1 cellular context compared by ENCODE assay signal in the genomic region with DNA sequence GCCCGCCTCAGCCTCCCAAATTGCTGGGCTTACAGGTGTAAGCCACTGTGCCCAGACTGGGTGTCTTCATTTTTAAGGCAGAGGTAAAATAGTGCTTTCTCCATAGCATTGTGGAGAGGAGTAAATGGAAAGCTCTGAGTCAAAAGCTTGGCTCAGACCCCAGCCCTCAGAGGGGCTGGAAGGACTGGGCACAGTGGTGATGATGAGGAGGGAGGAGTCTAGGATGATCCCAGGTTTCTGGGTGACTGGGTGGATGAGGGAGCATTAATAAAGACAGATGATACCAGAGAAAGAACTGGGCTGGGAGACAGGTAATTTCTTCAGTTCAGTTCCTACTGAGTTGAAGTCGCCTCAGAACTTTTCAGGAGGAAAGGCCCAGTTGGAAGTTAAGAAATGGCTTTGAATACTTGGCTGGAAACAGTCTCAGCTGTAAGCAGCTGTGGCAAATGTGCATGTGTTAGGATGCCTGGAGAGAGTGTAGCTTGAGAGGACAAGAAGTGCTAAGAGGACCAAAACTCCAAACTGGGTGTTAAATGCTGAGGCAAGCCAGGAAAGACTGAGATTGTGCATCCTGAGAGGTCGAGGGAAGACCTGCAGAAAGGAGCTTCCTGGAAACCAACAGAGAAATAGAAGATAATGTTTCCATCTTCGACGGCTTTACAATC.
TF ChIP-seq lines count a peak whose summit lies in the region.

No MANE protein-coding gene starts in this region.

TF ChIP-seq in SK-N-SH treated with all-trans-retinoic acid at 6 μM for 48 hours, 23 proteins besides CTCF, POLR2A, EP300 and RAD21 (continued from another document):
- no peak for TF ChIP-seq TOX (CRISPR knock-in tag; IDR thresholded peaks at IDR 0.05; ENCODE audit: borderline replicate concordance)
- no peak for TF ChIP-seq ZFP30 (CRISPR knock-in tag; IDR thresholded peaks at IDR 0.05)
- TF ChIP-seq, protein P1, sequence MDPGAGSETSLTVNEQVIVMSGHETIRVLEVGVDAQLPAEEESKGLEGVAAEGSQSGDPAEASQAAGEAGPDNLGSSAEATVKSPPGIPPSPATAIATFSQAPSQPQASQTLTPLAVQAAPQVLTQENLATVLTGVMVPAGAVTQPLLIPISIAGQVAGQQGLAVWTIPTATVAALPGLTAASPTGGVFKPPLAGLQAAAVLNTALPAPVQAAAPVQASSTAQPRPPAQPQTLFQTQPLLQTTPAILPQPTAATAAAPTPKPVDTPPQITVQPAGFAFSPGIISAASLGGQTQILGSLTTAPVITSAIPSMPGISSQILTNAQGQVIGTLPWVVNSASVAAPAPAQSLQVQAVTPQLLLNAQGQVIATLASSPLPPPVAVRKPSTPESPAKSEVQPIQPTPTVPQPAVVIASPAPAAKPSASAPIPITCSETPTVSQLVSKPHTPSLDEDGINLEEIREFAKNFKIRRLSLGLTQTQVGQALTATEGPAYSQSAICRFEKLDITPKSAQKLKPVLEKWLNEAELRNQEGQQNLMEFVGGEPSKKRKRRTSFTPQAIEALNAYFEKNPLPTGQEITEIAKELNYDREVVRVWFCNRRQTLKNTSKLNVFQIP (CRISPR knock-in tag; IDR thresholded peaks at IDR 0.05; ENCODE audit: borderline replicate concordance, low read depth): no peak
- no peak for TF ChIP-seq ZNF70 (CRISPR knock-in tag; IDR thresholded peaks at IDR 0.05)
- TF ChIP-seq, protein P2, sequence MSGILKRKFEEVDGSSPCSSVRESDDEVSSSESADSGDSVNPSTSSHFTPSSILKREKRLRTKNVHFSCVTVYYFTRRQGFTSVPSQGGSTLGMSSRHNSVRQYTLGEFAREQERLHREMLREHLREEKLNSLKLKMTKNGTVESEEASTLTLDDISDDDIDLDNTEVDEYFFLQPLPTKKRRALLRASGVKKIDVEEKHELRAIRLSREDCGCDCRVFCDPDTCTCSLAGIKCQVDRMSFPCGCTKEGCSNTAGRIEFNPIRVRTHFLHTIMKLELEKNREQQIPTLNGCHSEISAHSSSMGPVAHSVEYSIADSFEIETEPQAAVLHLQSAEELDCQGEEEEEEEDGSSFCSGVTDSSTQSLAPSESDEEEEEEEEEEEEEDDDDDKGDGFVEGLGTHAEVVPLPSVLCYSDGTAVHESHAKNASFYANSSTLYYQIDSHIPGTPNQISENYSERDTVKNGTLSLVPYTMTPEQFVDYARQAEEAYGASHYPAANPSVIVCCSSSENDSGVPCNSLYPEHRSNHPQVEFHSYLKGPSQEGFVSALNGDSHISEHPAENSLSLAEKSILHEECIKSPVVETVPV (CRISPR knock-in tag; IDR thresholded peaks at IDR 0.05): no peak
- TF ChIP-seq ZC3H10 (CRISPR knock-in tag; IDR thresholded peaks at IDR 0.05): no peak
- no peak for TF ChIP-seq OSR1 (CRISPR knock-in tag; IDR thresholded peaks at IDR 0.05)
- TF ChIP-seq ISL1 (CRISPR knock-in tag; IDR thresholded peaks at IDR 0.05): no peak
- TF ChIP-seq, protein P3, sequence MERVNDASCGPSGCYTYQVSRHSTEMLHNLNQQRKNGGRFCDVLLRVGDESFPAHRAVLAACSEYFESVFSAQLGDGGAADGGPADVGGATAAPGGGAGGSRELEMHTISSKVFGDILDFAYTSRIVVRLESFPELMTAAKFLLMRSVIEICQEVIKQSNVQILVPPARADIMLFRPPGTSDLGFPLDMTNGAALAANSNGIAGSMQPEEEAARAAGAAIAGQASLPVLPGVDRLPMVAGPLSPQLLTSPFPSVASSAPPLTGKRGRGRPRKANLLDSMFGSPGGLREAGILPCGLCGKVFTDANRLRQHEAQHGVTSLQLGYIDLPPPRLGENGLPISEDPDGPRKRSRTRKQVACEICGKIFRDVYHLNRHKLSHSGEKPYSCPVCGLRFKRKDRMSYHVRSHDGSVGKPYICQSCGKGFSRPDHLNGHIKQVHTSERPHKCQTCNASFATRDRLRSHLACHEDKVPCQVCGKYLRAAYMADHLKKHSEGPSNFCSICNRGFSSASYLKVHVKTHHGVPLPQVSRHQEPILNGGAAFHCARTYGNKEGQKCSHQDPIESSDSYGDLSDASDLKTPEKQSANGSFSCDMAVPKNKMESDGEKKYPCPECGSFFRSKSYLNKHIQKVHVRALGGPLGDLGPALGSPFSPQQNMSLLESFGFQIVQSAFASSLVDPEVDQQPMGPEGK (CRISPR knock-in tag; IDR thresholded peaks at IDR 0.05; ENCODE audit: borderline replicate concordance): no peak
- TF ChIP-seq PPARA (CRISPR knock-in tag; IDR thresholded peaks at IDR 0.05; ENCODE audit: borderline replicate concordance): no peak
TF ChIP-seq in SK-N-SH treated with all-trans-retinoic acid at 6 μM for 48 hours: peak in this region for 0.
